Comparison of ENCODE assay signal across 8 cellular contexts in the genomic region with DNA sequence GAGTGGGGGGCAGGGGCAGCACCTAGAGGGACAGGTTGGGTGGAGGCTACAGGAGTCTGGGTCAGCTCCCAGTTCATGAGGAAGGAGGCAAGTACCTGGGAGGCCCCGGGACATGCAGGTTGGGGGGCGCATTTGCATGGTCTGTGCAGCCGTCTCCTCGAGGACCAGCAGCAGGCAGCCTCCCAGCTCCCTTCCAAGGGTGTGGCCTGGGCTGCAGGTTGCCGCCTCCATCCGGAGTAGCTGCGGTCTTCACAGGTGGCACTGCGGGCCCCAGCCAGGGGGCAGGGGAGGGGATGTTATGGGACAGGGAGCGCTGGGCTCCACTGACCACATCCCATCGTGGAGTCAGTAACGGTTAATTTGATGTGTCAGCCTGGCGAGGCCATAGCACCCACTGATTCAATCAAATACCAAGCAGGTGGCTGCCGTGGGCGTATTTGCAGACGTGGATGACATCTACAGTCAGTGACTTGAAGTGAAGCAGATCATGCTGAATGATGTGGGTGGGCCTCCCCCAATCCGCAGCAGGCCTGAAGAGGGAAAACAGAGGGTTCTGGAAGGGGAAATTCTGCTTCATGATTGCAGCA.
DNase-seq lines count a peak whose midpoint lies in the region; ATAC-seq and TF ChIP-seq lines count a peak whose summit lies in the region.

No MANE protein-coding gene starts in this region.

- ATAC-seq in lower lobe of right lung = no peak
- ATAC-seq in upper lobe of right lung = no peak
- ATAC-seq in GM21528 (IDR thresholded peaks at IDR 0.05; ENCODE audit: low FRiP score, unreplicated experiment) = no peak

- BruUV-seq in MCF 10A (replicated peaks; lab: Mats Ljungman, UMichigan) = no TSS peak

- H3K9me3 Mint-ChIP-seq in MCF 10A (ENCODE audit: unreplicated experiment) = no peaks in the 10 kb centered on the region

- H3K27ac Mint-ChIP-seq in MCF 10A (ENCODE audit: low read depth, unreplicated experiment) = peak overlapping the region; percentile 51

- POLR2A ChIA-PET in MCF 10A (lab: Yijun Ruan, JAX) = interaction anchor here (0.8 to 3.8 kb wide), 3 partner anchors 9 to 82 kb away, joined by 3 to 22 read pairs (median 14); a partner anchor contains a TSS

- H3K4me3 Mint-ChIP-seq in MCF 10A (ENCODE audit: unreplicated experiment) = no peak overlapping the region

- H3K36me3 Mint-ChIP-seq in MCF 10A (ENCODE audit: insufficient read depth, unreplicated experiment) = no peaks in the 10 kb centered on the region

- H3K36me3 ChIP-seq in breast epithelium (no peaks in the 10 kb centered on the region), lower lobe of right lung (no peaks in the 10 kb centered on the region), upper lobe of right lung (no peaks in the 10 kb centered on the region)

- intact Hi-C loops in MCF 10A (cut with micrococcal nuclease) (loop anchor here (5.0 kb wide), 1 partner anchor 137 kb away; no protein-coding TSS in a partner anchor), breast epithelium (cut with DNase I; ENCODE audit: low total_unique reads) (no loop called here), lower lobe of right lung (cut with DNase I) (loop anchor here (10.0 kb wide), 1 partner anchor 140 kb away; no protein-coding TSS in a partner anchor), upper lobe of right lung (cut with DNase I) (no loop called here)

- H3K4me3 ChIP-seq in breast epithelium = no peak overlapping the region
- no peak overlapping the region for H3K4me3 ChIP-seq in lower lobe of right lung
- H3K4me3 ChIP-seq in upper lobe of right lung = no peak overlapping the region

- DNase-seq in MCF 10A (ENCODE audit: unreplicated experiment) (peak; percentile 29), breast epithelium (ENCODE audit: low spot score in 2 of 2) (no peak), lower lobe of right lung (no peak), upper lobe of right lung (peak; percentile 64), DMS53 (lab: John Stamatoyannopoulos, UW) (no peak), SKM-1 treated with dmso at 0.1 percent for 144 hours (lab: John Stamatoyannopoulos, UW; ENCODE audit: unreplicated experiment) (no peak)
- DNase-seq in activated CD4-positive, alpha-beta T cell treated with anti-CD3 and anti-CD28 coated beads for 4 hours = peak; percentile 74 to 82

- H3K4me1 ChIP-seq in breast epithelium (peaks cover 11 to 16% of the 10 kb centered on the region in 2 donors), lower lobe of right lung (peaks cover 64% of the 10 kb centered on the region), upper lobe of right lung (peaks cover 52% of the 10 kb centered on the region)

- CTCF ChIA-PET in MCF 10A (lab: Yijun Ruan, JAX) = interaction anchor here (0.6 to 8.3 kb wide), 4 partner anchors 13 to 546 kb away, joined by 3 to 92 read pairs (median 4); no protein-coding TSS in a partner anchor

- H3K27me3 ChIP-seq in breast epithelium = no peaks in the 10 kb centered on the region
- H3K27me3 ChIP-seq in lower lobe of right lung (ENCODE audit: low read depth) = no peaks in the 10 kb centered on the region
- no peaks in the 10 kb centered on the region for H3K27me3 ChIP-seq in upper lobe of right lung

- peaks cover 25% of the 10 kb centered on the region for H3K4me1 Mint-ChIP-seq in MCF 10A (ENCODE audit: insufficient read depth, unreplicated experiment)

- H3K27ac ChIP-seq in breast epithelium (peak overlapping the region in 1 of 2 donors; percentile 76), lower lobe of right lung (peak overlapping the region; percentile 80), upper lobe of right lung (peak overlapping the region; percentile 37)

- no peak for TF ChIP-seq POLR2A in breast epithelium (IDR thresholded peaks at IDR 0.05)

- H3K27me3 Mint-ChIP-seq in MCF 10A (ENCODE audit: insufficient read depth, unreplicated experiment) = no peaks in the 10 kb centered on the region

- no peaks in the 10 kb centered on the region for H3K9me3 ChIP-seq in breast epithelium
- no peaks in the 10 kb centered on the region for H3K9me3 ChIP-seq in lower lobe of right lung
- no peaks in the 10 kb centered on the region for H3K9me3 ChIP-seq in upper lobe of right lung

- no peak for TF ChIP-seq CTCF in MCF 10A (IDR thresholded peaks at IDR 0.05; ENCODE audit: unreplicated experiment)
- no peak for TF ChIP-seq CTCF in breast epithelium (IDR thresholded peaks at IDR 0.05)
- TF ChIP-seq CTCF in lower lobe of right lung (IDR thresholded peaks at IDR 0.05) = no peak
- TF ChIP-seq CTCF in upper lobe of right lung (IDR thresholded peaks at IDR 0.05) = no peak

Comparison
In these comparisons a context has a peak if more than half of its experiments do, and no peak if none do; other contexts are left out.
1. DNase-seq: peak in MCF 10A (single experiment), activated CD4-positive, alpha-beta T cell treated with anti-CD3 and anti-CD28 coated beads for 4 hours (2 of 2) and upper lobe of right lung (single experiment); none in breast epithelium (0 of 2), lower lobe of right lung (single experiment), DMS53 (single experiment) and SKM-1 treated with dmso at 0.1 percent for 144 hours (single experiment).
2. intact Hi-C loops: an anchor here in MCF 10A (5.0 kb wide) and lower lobe of right lung (10.0 kb wide); none called in breast epithelium and upper lobe of right lung.